In genomic region chr17:21770466-21771448, GRCh38 we compare ENCODE assay signal across 8 cellular contexts.
DNase-seq lines count a peak whose midpoint lies in the region; ATAC-seq and TF ChIP-seq lines count a peak whose summit lies in the region.
"Not testable (repeated sequence)": the region's sequence is repeated elsewhere in the genome, so short reads cannot be mapped to it uniquely, and the experiment has no call there.

No MANE protein-coding gene starts in this region.

- not testable (repeated sequence) for H3K9me3 ChIP-seq in T-helper 17 cell (ENCODE audit: control insufficient read depth, low read length, poor library complexity, severe bottlenecking); body of pancreas; right cardiac atrium (ENCODE audit: control insufficient read depth, low read length); thoracic aorta

- not testable (repeated sequence) for H3K27me3 ChIP-seq in body of pancreas; right cardiac atrium (ENCODE audit: control insufficient read depth, insufficient read depth); thoracic aorta (replicated peaks; ENCODE audit: insufficient read depth)

- H3K9me3 Mint-ChIP-seq in naive thymus-derived CD8-positive, alpha-beta T cell = not testable (repeated sequence)

- H3K4me3 Mint-ChIP-seq in T-helper 17 cell; naive thymus-derived CD8-positive, alpha-beta T cell: not testable (repeated sequence)

- H3K4me3 ChIP-seq in body of pancreas; right cardiac atrium (ENCODE audit: low read length); thoracic aorta: not testable (repeated sequence)

- not testable (repeated sequence) for H3K27ac ChIP-seq in body of pancreas; right cardiac atrium (ENCODE audit: low read length); thoracic aorta

- TF ChIP-seq CTCF in body of pancreas (IDR thresholded peaks at IDR 0.05); thoracic aorta (IDR thresholded peaks at IDR 0.05): not testable (repeated sequence)

- POLR2A ChIA-PET in naive thymus-derived CD8-positive, alpha-beta T cell (lab: Charles Lee) = not testable (repeated sequence)

- H3K27me3 Mint-ChIP-seq in T-helper 17 cell; naive thymus-derived CD8-positive, alpha-beta T cell: not testable (repeated sequence)

- intact Hi-C loops in body of pancreas (cut with DNase I); right cardiac atrium (cut with DNase I): not testable (repeated sequence)

- 17 to 36% methylated on average over 13 to 29 of the region's 70 CpGs for WGBS in body of pancreas, 2 donors
- WGBS in right cardiac atrium = 26% methylated on average over 35 of the region's 70 CpGs

- not testable (repeated sequence) for H3K36me3 Mint-ChIP-seq in T-helper 17 cell (ENCODE audit: low read depth); naive thymus-derived CD8-positive, alpha-beta T cell

- H3K36me3 ChIP-seq in body of pancreas (replicated peaks in 1 of 2; ENCODE audit: insufficient read depth in 1 of 2, low read depth in 2 of 2); thoracic aorta: not testable (repeated sequence)

- peak; percentile 40 for DNase-seq in ELF-1 (ENCODE audit: low read depth, low spot score)
- not testable (repeated sequence) for DNase-seq in T-helper 17 cell; body of pancreas; right cardiac atrium; naive thymus-derived CD8-positive, alpha-beta T cell; thoracic aorta (ENCODE audit: low spot score)

- H3K4me1 ChIP-seq in body of pancreas; right cardiac atrium (ENCODE audit: control insufficient read depth, insufficient read depth, low read length); thoracic aorta (ENCODE audit: control insufficient read depth in 1 of 2, low read depth in 2 of 2): not testable (repeated sequence)

- not testable (repeated sequence) for H3K27ac Mint-ChIP-seq in T-helper 17 cell; naive thymus-derived CD8-positive, alpha-beta T cell

- H3K4me1 Mint-ChIP-seq in T-helper 17 cell; naive thymus-derived CD8-positive, alpha-beta T cell: not testable (repeated sequence)

- ATAC-seq in GM21515 (IDR thresholded peaks at IDR 0.05; ENCODE audit: unreplicated experiment) (peak; percentile 49), HG03175 (IDR thresholded peaks at IDR 0.05; ENCODE audit: unreplicated experiment) (peak; percentile 60), T-helper 17 cell (peak; percentile 95), body of pancreas (peak; percentile 82), right cardiac atrium (peak; percentile 82 to 93), thoracic aorta (ENCODE audit: insufficient number of reproducible peaks, low FRiP score, low read depth) (peak; percentile 22)
- peak; percentile 94 to 98 for ATAC-seq in naive thymus-derived CD8-positive, alpha-beta T cell

- TF ChIP-seq POLR2A in body of pancreas (IDR thresholded peaks at IDR 0.05) = not testable (repeated sequence)

Comparison
In these comparisons a context has a peak if more than half of its experiments do, and no peak if none do; other contexts are left out.
1. ATAC-seq: peak in every context shown above with its lines; median percentile 96 in naive thymus-derived CD8-positive, alpha-beta T cell; 95 in T-helper 17 cell; 88 in right cardiac atrium; 82 in body of pancreas; 60 in HG03175; 49 in GM21515; 22 in thoracic aorta.